ENCODE assay signal across 1 cellular context in the genomic region with DNA sequence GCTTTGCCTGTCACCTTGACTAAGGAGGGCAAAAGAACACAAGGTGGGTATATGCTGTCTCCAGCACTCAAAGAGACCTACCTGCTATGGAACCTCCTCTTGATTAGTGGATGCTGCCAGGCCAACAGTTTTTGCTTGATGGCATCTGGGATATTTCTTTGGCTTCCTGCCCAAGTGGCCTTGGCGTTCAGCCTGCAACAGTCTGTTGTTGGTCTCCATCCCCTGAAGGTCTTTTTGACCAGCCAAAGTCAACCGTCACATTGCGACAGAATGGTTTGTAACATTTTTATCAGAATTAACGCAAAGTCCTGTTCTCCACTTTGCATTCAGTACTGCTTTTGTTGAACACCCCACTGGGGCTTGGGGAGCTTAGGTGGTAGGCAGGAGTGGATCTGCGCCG.
A peak's percentile ranks its signal among the peaks of the same experiment; 100 is the strongest.
TF ChIP-seq lines count a peak whose summit lies in the region.

No MANE protein-coding gene starts in this region.

TF ChIP-seq in HepG2, 621 proteins besides CTCF, POLR2A, EP300 and RAD21:
- 0 out of 2 replicates have a peak, but pooled peaks have one; percentile 9 for TF ChIP-seq BCL6 (CRISPR knock-in tag; IDR thresholded peaks at IDR 0.05)
- TF ChIP-seq ZNF432 (CRISPR knock-in tag; IDR thresholded peaks at IDR 0.05; ENCODE audit: borderline replicate concordance), result no peak
- TF ChIP-seq BRD4 (CRISPR knock-in tag; IDR thresholded peaks at IDR 0.05), result no peak
- peak; percentile 59; the same call in 1 of the 2 replicates for TF ChIP-seq CEBPB (IDR thresholded peaks at IDR 0.05; ENCODE audit: borderline replicate concordance, low read depth, low read length)
- TF ChIP-seq, protein P1, sequence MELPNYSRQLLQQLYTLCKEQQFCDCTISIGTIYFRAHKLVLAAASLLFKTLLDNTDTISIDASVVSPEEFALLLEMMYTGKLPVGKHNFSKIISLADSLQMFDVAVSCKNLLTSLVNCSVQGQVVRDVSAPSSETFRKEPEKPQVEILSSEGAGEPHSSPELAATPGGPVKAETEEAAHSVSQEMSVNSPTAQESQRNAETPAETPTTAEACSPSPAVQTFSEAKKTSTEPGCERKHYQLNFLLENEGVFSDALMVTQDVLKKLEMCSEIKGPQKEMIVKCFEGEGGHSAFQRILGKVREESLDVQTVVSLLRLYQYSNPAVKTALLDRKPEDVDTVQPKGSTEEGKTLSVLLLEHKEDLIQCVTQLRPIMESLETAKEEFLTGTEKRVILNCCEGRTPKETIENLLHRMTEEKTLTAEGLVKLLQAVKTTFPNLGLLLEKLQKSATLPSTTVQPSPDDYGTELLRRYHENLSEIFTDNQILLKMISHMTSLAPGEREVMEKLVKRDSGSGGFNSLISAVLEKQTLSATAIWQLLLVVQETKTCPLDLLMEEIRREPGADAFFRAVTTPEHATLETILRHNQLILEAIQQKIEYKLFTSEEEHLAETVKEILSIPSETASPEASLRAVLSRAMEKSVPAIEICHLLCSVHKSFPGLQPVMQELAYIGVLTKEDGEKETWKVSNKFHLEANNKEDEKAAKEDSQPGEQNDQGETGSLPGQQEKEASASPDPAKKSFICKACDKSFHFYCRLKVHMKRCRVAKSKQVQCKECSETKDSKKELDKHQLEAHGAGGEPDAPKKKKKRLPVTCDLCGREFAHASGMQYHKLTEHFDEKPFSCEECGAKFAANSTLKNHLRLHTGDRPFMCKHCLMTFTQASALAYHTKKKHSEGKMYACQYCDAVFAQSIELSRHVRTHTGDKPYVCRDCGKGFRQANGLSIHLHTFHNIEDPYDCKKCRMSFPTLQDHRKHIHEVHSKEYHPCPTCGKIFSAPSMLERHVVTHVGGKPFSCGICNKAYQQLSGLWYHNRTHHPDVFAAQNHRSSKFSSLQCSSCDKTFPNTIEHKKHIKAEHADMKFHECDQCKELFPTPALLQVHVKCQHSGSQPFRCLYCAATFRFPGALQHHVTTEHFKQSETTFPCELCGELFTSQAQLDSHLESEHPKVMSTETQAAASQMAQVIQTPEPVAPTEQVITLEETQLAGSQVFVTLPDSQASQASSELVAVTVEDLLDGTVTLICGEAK (IDR thresholded peaks at IDR 0.05), result no peak
- TF ChIP-seq, protein P1 (CRISPR knock-in tag; IDR thresholded peaks at IDR 0.05), result 0 out of 2 replicates have a peak, but pooled peaks have one; percentile 8
- TF ChIP-seq HNF4A (CRISPR knock-in tag; IDR thresholded peaks at IDR 0.05), result 0 out of 2 replicates have a peak, but pooled peaks have one; percentile 9
- TF ChIP-seq TOPORS (CRISPR knock-in tag; IDR thresholded peaks at IDR 0.05), result no peak
- TF ChIP-seq SOX13 (IDR thresholded peaks at IDR 0.05), result no peak
- TF ChIP-seq SOX13 (CRISPR knock-in tag; conservative IDR thresholded peaks at IDR 0.05 in 1 of 2, IDR thresholded peaks at IDR 0.05 in 1 of 2), result 0 out of 4 replicates have a peak, but pooled peaks of 1 of the 2 experiments have one; percentile 17
